Comparison of ENCODE assay signal across 36 cellular contexts in genomic region chr22:19204640-19205039, GRCh38. TPM values are rescaled to one million over a fixed set of nuclear protein-coding genes. Genes with fewer than 3 reads are reported as not detected.
"Had no signal": no experiment of that assay in that cellular context is flagged by ENCODE, and none has a peak within 500 bp of the region (broad histone marks: within the 10 kb centered on the region; RNA-seq: fewer than 3 reads in every experiment).

No MANE protein-coding gene starts in this region.

- H3K4me1 Mint-ChIP-seq: activated CD4-positive, alpha-beta memory T cell treated with anti-CD3 and anti-CD28 coated beads, Interleukin-2, amount 10 ng/mL, durations not matched to agents 7 days and 5 days; activated naive CD4-positive, alpha-beta T cell treated with anti-CD3 and anti-CD28 coated beads, Interleukin-2, amount 50 U/mL, for 24 hours; activated naive CD8-positive, alpha-beta T cell treated with anti-CD3 and anti-CD28 coated beads, Interleukin-2, amount 10 ng/mL, durations not matched to agents 7 days and 5 days; T-cell had no signal

- H3K4me2 ChIP-seq: SK-N-SH had no signal

- H3K4me3 Mint-ChIP-seq: activated CD4-positive, alpha-beta memory T cell treated with anti-CD3 and anti-CD28 coated beads, Interleukin-2, amount 10 ng/mL, durations not matched to agents 7 days and 5 days; activated naive CD4-positive, alpha-beta T cell treated with anti-CD3 and anti-CD28 coated beads, Interleukin-2, amount 50 U/mL, for 24 hours; activated naive CD8-positive, alpha-beta T cell treated with anti-CD3 and anti-CD28 coated beads, Interleukin-2, amount 10 ng/mL, durations not matched to agents 7 days and 5 days; activated T-cell treated with anti-CD3 and anti-CD28 coated beads, Interleukin-2, amount 50 U/mL, for 24 hours; T-cell had no signal

- DNase-seq: activated CD4-positive, alpha-beta memory T cell treated with anti-CD3 and anti-CD28 coated beads, Interleukin-2, amount 10 ng/mL, durations not matched to agents 7 days and 5 days; activated CD4-positive, alpha-beta T cell treated with anti-CD3 and anti-CD28 coated beads for 1 hour; activated CD4-positive, alpha-beta T cell treated with anti-CD3 and anti-CD28 coated beads for 48 hours; activated CD4-positive, CD25-positive, alpha-beta regulatory T cell; activated CD8-positive, alpha-beta memory T cell treated with anti-CD3 and anti-CD28 coated beads for 24 hours; activated gamma-delta T cell; activated naive CD4-positive, alpha-beta T cell treated with Interleukin-2 at 50 U/mL for 16 hours; activated naive CD8-positive, alpha-beta T cell treated with anti-CD3 and anti-CD28 coated beads, Interleukin-2, amount 10 ng/mL, durations not matched to agents 7 days and 5 days; activated T-cell treated with anti-CD3 and anti-CD28 coated beads, Interleukin-2, amount 50 U/mL, for 24 hours; amygdala; Karpas-422; KBM-7; NCI-H1105; NCI-H1417 treated with DMSO at 0.1 percent for 48 hours; NCI-H1694; NCI-H1930; NCI-H345; NCI-H524 treated with DMSO at 0.1 percent for 48 hours; NCI-H748 treated with DMSO at 0.1 percent for 48 hours; NK-92 treated with Interleukin-12 subunit alpha and Interleukin-12 subunit beta, amount 100 ng/mL, for 24 hours; PC-3; RPMI8226; SHP77 treated with DMSO at 0.1 percent for 48 hours; SK-N-SH; T-cell; T-helper 2 cell; T-helper 9 cell; WERI-Rb-1 had no signal

- H3K27ac Mint-ChIP-seq: activated CD4-positive, alpha-beta memory T cell treated with anti-CD3 and anti-CD28 coated beads, Interleukin-2, amount 10 ng/mL, durations not matched to agents 7 days and 5 days; activated naive CD4-positive, alpha-beta T cell treated with anti-CD3 and anti-CD28 coated beads, Interleukin-2, amount 50 U/mL, for 24 hours; activated naive CD8-positive, alpha-beta T cell treated with anti-CD3 and anti-CD28 coated beads, Interleukin-2, amount 10 ng/mL, durations not matched to agents 7 days and 5 days; activated T-cell treated with anti-CD3 and anti-CD28 coated beads, Interleukin-2, amount 50 U/mL, for 24 hours; activated T-helper 2 cell treated with anti-CD3 and anti-CD28 coated beads, Interferon-gamma antibody, Interleukin-2, Interleukin-4, amounts not matched to agents 10 μg/mL and 5 μg/mL and 100 μg/mL, durations not matched to agents 14 hours and 24 hours and 36 hours; T-cell had no signal

- H3K36me3 Mint-ChIP-seq: activated naive CD4-positive, alpha-beta T cell treated with anti-CD3 and anti-CD28 coated beads, Interleukin-2, amount 50 U/mL, for 24 hours; activated naive CD8-positive, alpha-beta T cell treated with anti-CD3 and anti-CD28 coated beads, Interleukin-2, amount 10 ng/mL, durations not matched to agents 7 days and 5 days; T-cell had no signal

- H3K9me3 ChIP-seq: ascending aorta, Peyer's patch, SJSA1, SK-N-SH had no signal

- H3K4me3 ChIP-seq: ascending aorta, cardiac muscle cell, Peyer's patch, SJSA1 had no signal

- H3K4me1 ChIP-seq: ascending aorta, Peyer's patch, SJSA1 had no signal

- H3K27me3 ChIP-seq: ascending aorta, cardiac muscle cell, Peyer's patch, SJSA1 had no signal

- H3K27ac ChIP-seq: ascending aorta, cardiac muscle cell, Peyer's patch, SJSA1, WERI-Rb-1 had no signal

- H3K9me3 Mint-ChIP-seq: activated naive CD4-positive, alpha-beta T cell treated with anti-CD3 and anti-CD28 coated beads, Interleukin-2, amount 50 U/mL, for 24 hours; activated naive CD8-positive, alpha-beta T cell treated with anti-CD3 and anti-CD28 coated beads, Interleukin-2, amount 10 ng/mL, durations not matched to agents 7 days and 5 days; activated T-cell treated with anti-CD3 and anti-CD28 coated beads, Interleukin-2, amount 50 U/mL, for 24 hours; activated T-helper 2 cell treated with anti-CD3 and anti-CD28 coated beads, Interferon-gamma antibody, Interleukin-2, Interleukin-4, amounts not matched to agents 10 μg/mL and 5 μg/mL and 100 μg/mL, durations not matched to agents 14 hours and 24 hours and 36 hours had no signal

- H3K36me3 ChIP-seq: cardiac muscle cell, Peyer's patch, WERI-Rb-1 had no signal

RNA-seq across cellular contexts. Expression of gene GSC2, which starts 54.5 kb away (rescaled TPM):
- total RNA-seq: activated CD4-positive, alpha-beta memory T cell treated with anti-CD3 and anti-CD28 coated beads, Interleukin-2, amount 10 ng/mL, durations not matched to agents 7 days and 5 days; activated naive CD8-positive, alpha-beta T cell treated with anti-CD3 and anti-CD28 coated beads, Interleukin-2, amount 10 ng/mL, durations not matched to agents 7 days and 5 days; activated T-helper 2 cell treated with anti-CD3 and anti-CD28 coated beads, Interferon-gamma antibody, Interleukin-2, Interleukin-4, amounts not matched to agents 10 μg/mL and 5 μg/mL and 100 μg/mL, durations not matched to agents 14 hours and 24 hours and 36 hours; ascending aorta; cardiac muscle cell; MCF 10A; NCI-H460; PC-3; Peyer's patch; SJSA1; T-cell had no signal
